ENCODE assay signal across 9 cellular contexts in genomic region chr19:54439174-54439851, GRCh38. TPM values are rescaled to one million over a fixed set of nuclear protein-coding genes. Genes with fewer than 3 reads are reported as not detected.
A peak's percentile ranks its signal among the peaks of the same experiment; 100 is the strongest.
DNase-seq lines count a peak whose midpoint lies in the region; ATAC-seq and TF ChIP-seq lines count a peak whose summit lies in the region.
"Had no signal": no experiment of that assay in that cellular context is flagged by ENCODE, and none has a peak within 500 bp of the region (broad histone marks: within the 10 kb centered on the region; RNA-seq: fewer than 3 reads in every experiment).

No MANE protein-coding gene starts in this region.

- DNase-seq in KBM-7 (peak; percentile 64), right cardiac atrium (peak in 2 of 3 donors; percentile 41 to 61), immature natural killer cell (no peak)
- DNase-seq in activated naive CD4-positive, alpha-beta T cell treated with anti-CD3 and anti-CD28 coated beads for 36 hours = peak; percentile 53
- DNase-seq in stimulated activated naive B cell treated with anti-CD40 and anti-IgM and Interleukin-4, amounts not matched to agents 10 μg/mL and 1 μg/mL and 100 μg/mL, for 72 hours = no peak

- H3K36me3 Mint-ChIP-seq in activated naive CD4-positive, alpha-beta T cell treated with anti-CD3 and anti-CD28 coated beads for 36 hours (ENCODE audit: low read depth) = peaks cover 8% of the 10 kb centered on the region
- peaks cover 20 to 39% of the 10 kb centered on the region in 2 donors for H3K36me3 Mint-ChIP-seq in stimulated activated naive B cell treated with anti-CD40 and anti-IgM and Interleukin-4, amounts not matched to agents 10 μg/mL and 1 μg/mL and 100 μg/mL, for 72 hours
- H3K36me3 Mint-ChIP-seq in immature natural killer cell = peaks cover 8 to 12% (median 8%) of the 10 kb centered on the region in 3 donors

- H3K27me3 ChIP-seq in right cardiac atrium (ENCODE audit: control insufficient read depth, insufficient read depth) = no peaks in the 10 kb centered on the region

- no peaks in the 10 kb centered on the region for H3K27me3 Mint-ChIP-seq in activated naive CD4-positive, alpha-beta T cell treated with anti-CD3 and anti-CD28 coated beads for 36 hours (ENCODE audit: low read depth)
- peaks cover 0 to 2% of the 10 kb centered on the region in 2 donors for H3K27me3 Mint-ChIP-seq in stimulated activated naive B cell treated with anti-CD40 and anti-IgM and Interleukin-4, amounts not matched to agents 10 μg/mL and 1 μg/mL and 100 μg/mL, for 72 hours
- peaks cover 0 to 3% (median 0%) of the 10 kb centered on the region in 3 donors for H3K27me3 Mint-ChIP-seq in immature natural killer cell (ENCODE audit: low read depth in 3 of 3)

- in situ Hi-C loops in KBM-7 (cut with MboI; ENCODE audit: low pct_unique_long_range_greater_than_20kb, low sequenced_read_pairs) = no loop called here

- no peak overlapping the region for H3K27ac ChIP-seq in C4-2B
- H3K27ac ChIP-seq in right cardiac atrium (ENCODE audit: low read length) = no peak overlapping the region

- ATAC-seq in right cardiac atrium (peak; percentile 29 to 39), GM18870 (IDR thresholded peaks at IDR 0.05; ENCODE audit: unreplicated experiment) (no peak), GM18909 (IDR thresholded peaks at IDR 0.05; ENCODE audit: poor library complexity, unreplicated experiment) (no peak)
- peak; percentile 69 to 76 for ATAC-seq in stimulated activated naive B cell treated with anti-CD40 and anti-IgM and Interleukin-4, amounts not matched to agents 10 μg/mL and 1 μg/mL and 100 μg/mL, for 72 hours (replicated peaks)

- 61% methylated on average over 15 of the region's 15 CpGs for WGBS in right cardiac atrium

- TF ChIP-seq CTCF in C4-2B (conservative IDR thresholded peaks at IDR 0.05) = peak; percentile 69

- no peak overlapping the region for H3K27ac Mint-ChIP-seq in activated naive CD4-positive, alpha-beta T cell treated with anti-CD3 and anti-CD28 coated beads for 36 hours
- no peak overlapping the region for H3K27ac Mint-ChIP-seq in stimulated activated naive B cell treated with anti-CD40 and anti-IgM and Interleukin-4, amounts not matched to agents 10 μg/mL and 1 μg/mL and 100 μg/mL, for 72 hours
- H3K27ac Mint-ChIP-seq in immature natural killer cell = no peak overlapping the region

- CTCF ChIA-PET in activated naive CD4-positive, alpha-beta T cell treated with anti-CD3 and anti-CD28 coated beads for 36 hours (lab: Charles Lee) = interaction anchor here (0.6 to 2.8 kb wide), 9 partner anchors 9 to 1262 kb away, joined by 3 to 13 read pairs (median 3); partner anchors contain the start of gene LENG8

- no peak overlapping the region for H3K4me3 ChIP-seq in right cardiac atrium (ENCODE audit: low read length)

- H3K4me1 Mint-ChIP-seq in activated naive CD4-positive, alpha-beta T cell treated with anti-CD3 and anti-CD28 coated beads for 36 hours (ENCODE audit: low read depth) = peaks cover 23% of the 10 kb centered on the region
- H3K4me1 Mint-ChIP-seq in stimulated activated naive B cell treated with anti-CD40 and anti-IgM and Interleukin-4, amounts not matched to agents 10 μg/mL and 1 μg/mL and 100 μg/mL, for 72 hours = peaks cover 14 to 25% of the 10 kb centered on the region in 2 donors
- H3K4me1 Mint-ChIP-seq in immature natural killer cell = peaks cover 10 to 15% of the 10 kb centered on the region in 2 donors

- intact Hi-C loops in activated naive CD4-positive, alpha-beta T cell treated with anti-CD3 and anti-CD28 coated beads for 36 hours (cut with micrococcal nuclease) = no loop called here
- intact Hi-C loops in right cardiac atrium (cut with DNase I) = no loop called here

- H3K4me1 ChIP-seq in right cardiac atrium (ENCODE audit: control insufficient read depth, insufficient read depth, low read length) = peaks cover 4% of the 10 kb centered on the region

- no peaks in the 10 kb centered on the region for H3K9me3 Mint-ChIP-seq in activated naive CD4-positive, alpha-beta T cell treated with anti-CD3 and anti-CD28 coated beads for 36 hours
- no peaks in the 10 kb centered on the region for H3K9me3 Mint-ChIP-seq in stimulated activated naive B cell treated with anti-CD40 and anti-IgM and Interleukin-4, amounts not matched to agents 10 μg/mL and 1 μg/mL and 100 μg/mL, for 72 hours
- no peaks in the 10 kb centered on the region for H3K9me3 Mint-ChIP-seq in immature natural killer cell

- no peak overlapping the region for H3K4me3 Mint-ChIP-seq in activated naive CD4-positive, alpha-beta T cell treated with anti-CD3 and anti-CD28 coated beads for 36 hours
- H3K4me3 Mint-ChIP-seq in stimulated activated naive B cell treated with anti-CD40 and anti-IgM and Interleukin-4, amounts not matched to agents 10 μg/mL and 1 μg/mL and 100 μg/mL, for 72 hours = no peak overlapping the region
- H3K4me3 Mint-ChIP-seq in immature natural killer cell = no peak overlapping the region

- no peaks in the 10 kb centered on the region for H3K9me3 ChIP-seq in right cardiac atrium (ENCODE audit: control insufficient read depth, low read length)

RNA-seq across cellular contexts. Expression of gene LENG8, which starts 9.7 kb away (rescaled TPM):
- 100 to 1,000 TPM; 171 to 175 TPM for total RNA-seq in activated naive CD4-positive, alpha-beta T cell treated with anti-CD3 and anti-CD28 coated beads for 36 hours
- total RNA-seq in right cardiac atrium = 10 to 100 TPM; 66.2 to 87.4 (median 71.4) TPM
- polyA plus RNA-seq in right cardiac atrium = 77.5 TPM
- 1 to 10 TPM; 3.2 to 8.6 (median 3.2) TPM for polyA plus RNA-seq in immature natural killer cell

RNA-seq across cellular contexts. Expression of gene TTYH1, which starts 24.0 kb away (rescaled TPM):
- total RNA-seq in activated naive CD4-positive, alpha-beta T cell treated with anti-CD3 and anti-CD28 coated beads for 36 hours = not detected
- 1 to 10 TPM; 2.4 to 3.0 (median 2.9) TPM for total RNA-seq in right cardiac atrium
- 3.6 TPM for polyA plus RNA-seq in right cardiac atrium
- polyA plus RNA-seq in immature natural killer cell = 1 to 10 TPM in 1 of 3 donors, under 1 TPM in 1, not detected in 1; 0.48 to 1.5 TPM
- total RNA-seq: HT1080 had no signal

RNA-seq across cellular contexts. Expression of gene LENG9, which starts 24.3 kb away (rescaled TPM):
- 1 to 10 TPM; 5.7 to 7.1 TPM for total RNA-seq in activated naive CD4-positive, alpha-beta T cell treated with anti-CD3 and anti-CD28 coated beads for 36 hours
- total RNA-seq in right cardiac atrium = 1 to 10 TPM; 2.1 to 4.1 (median 2.7) TPM
- polyA plus RNA-seq in right cardiac atrium (2.3 TPM), immature natural killer cell (under 1 TPM in 1 of 3 donors, not detected in 2; 0.75 TPM)

RNA-seq across cellular contexts. Expression of gene CDC42EP5, which starts 33.8 kb away (rescaled TPM):
- total RNA-seq in activated naive CD4-positive, alpha-beta T cell treated with anti-CD3 and anti-CD28 coated beads for 36 hours = not detected
- total RNA-seq in right cardiac atrium = 10 to 100 TPM; 10.4 to 22.5 (median 12.8) TPM
- polyA plus RNA-seq in right cardiac atrium (10.8 TPM), immature natural killer cell (not detected)

Comparison
In these comparisons a context has a peak if more than half of its experiments do, and no peak if none do; other contexts are left out.
1. DNase-seq: peak in KBM-7 (single experiment), activated naive CD4-positive, alpha-beta T cell treated with anti-CD3 and anti-CD28 coated beads for 36 hours (single experiment) and right cardiac atrium (2 of 3); none in stimulated activated naive B cell treated with anti-CD40 and anti-IgM and Interleukin-4, amounts not matched to agents 10 μg/mL and 1 μg/mL and 100 μg/mL, for 72 hours (single experiment) and immature natural killer cell (0 of 3).
2. ATAC-seq: peak in right cardiac atrium (2 of 2) and stimulated activated naive B cell treated with anti-CD40 and anti-IgM and Interleukin-4, amounts not matched to agents 10 μg/mL and 1 μg/mL and 100 μg/mL, for 72 hours (2 of 2); none in GM18870 (single experiment) and GM18909 (single experiment).